ENCODE assay signal across 29 cellular contexts in the genomic region with DNA sequence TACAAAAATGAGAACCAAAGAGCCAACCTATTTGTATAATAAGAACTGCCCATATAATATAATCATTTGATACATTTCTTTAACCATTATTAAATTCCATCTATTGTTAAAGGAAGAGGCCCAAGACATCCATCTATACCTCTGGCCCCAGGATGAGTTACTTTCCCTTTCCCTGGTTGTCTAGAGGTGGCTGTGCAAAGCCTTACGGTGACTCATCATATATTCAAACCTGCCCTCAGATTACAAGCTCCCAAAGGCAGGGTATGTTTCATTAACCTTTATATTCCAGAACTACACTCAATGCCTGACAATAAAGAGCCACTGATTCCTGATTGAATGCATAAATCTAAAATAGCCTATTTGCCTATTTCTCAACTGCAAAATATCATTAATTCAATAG.
DNase-seq lines count a peak whose midpoint lies in the region; ATAC-seq and TF ChIP-seq lines count a peak whose summit lies in the region.
"Had no signal": no experiment of that assay in that cellular context is flagged by ENCODE, and none has a peak within 500 bp of the region (broad histone marks: within the 10 kb centered on the region; RNA-seq: fewer than 3 reads in every experiment).

No MANE protein-coding gene starts in this region.

- intact Hi-C loops in activated CD8-positive, alpha-beta T cell treated with anti-CD3 and anti-CD28 coated beads for 36 hours (cut with micrococcal nuclease): no loop called here

- no peak for ATAC-seq in HG02678 (IDR thresholded peaks at IDR 0.05; ENCODE audit: unreplicated experiment)
- no peak for ATAC-seq in activated CD8-positive, alpha-beta T cell treated with anti-CD3 and anti-CD28 coated beads for 36 hours
- ATAC-seq in GM21619 (IDR thresholded peaks at IDR 0.05; ENCODE audit: unreplicated experiment): no peak
- ATAC-seq: pancreas had no signal

- CTCF ChIA-PET in activated CD8-positive, alpha-beta T cell treated with anti-CD3 and anti-CD28 coated beads for 36 hours (lab: Charles Lee): no interaction called here

- no peaks in the 10 kb centered on the region for H3K4me1 Mint-ChIP-seq in activated CD8-positive, alpha-beta T cell treated with anti-CD3 and anti-CD28 coated beads for 36 hours (ENCODE audit: low read depth)
- H3K4me1 Mint-ChIP-seq in glutamatergic neuron (ENCODE audit: low read depth, unreplicated experiment): no peaks in the 10 kb centered on the region
- H3K4me1 Mint-ChIP-seq: activated naive CD4-positive, alpha-beta T cell treated with anti-CD3 and anti-CD28 coated beads, Interleukin-2, amount 10 ng/mL, durations not matched to agents 7 days and 5 days; endodermal cell; neural crest cell had no signal

- no peak for TF ChIP-seq CTCF in fibroblast of the aortic adventitia (IDR thresholded peaks at IDR 0.05; ENCODE audit: insufficient read depth, low read length)
- TF ChIP-seq CTCF in activated CD8-positive, alpha-beta T cell treated with anti-CD3 and anti-CD28 coated beads for 36 hours (IDR thresholded peaks at IDR 0.05): no peak
- no peak for TF ChIP-seq CTCF in glutamatergic neuron (IDR thresholded peaks at IDR 0.05; ENCODE audit: partially characterized antibody, unreplicated experiment)

- no peak overlapping the region for H3K27ac Mint-ChIP-seq in activated CD8-positive, alpha-beta T cell treated with anti-CD3 and anti-CD28 coated beads for 36 hours
- no peak overlapping the region for H3K27ac Mint-ChIP-seq in glutamatergic neuron (ENCODE audit: unreplicated experiment)
- H3K27ac Mint-ChIP-seq: activated naive CD4-positive, alpha-beta T cell treated with anti-CD3 and anti-CD28 coated beads, Interleukin-2, amount 10 ng/mL, durations not matched to agents 7 days and 5 days; dendritic cell treated with granulocyte-macrophage colony-stimulating factor and Interleukin-4, amounts not matched to agents 40 ng/mL and 50 ng/mL, for 4 days; endodermal cell; HFFc6 had no signal

- POLR2A ChIA-PET in activated CD8-positive, alpha-beta T cell treated with anti-CD3 and anti-CD28 coated beads for 36 hours (lab: Charles Lee): no interaction called here

- no peaks in the 10 kb centered on the region for H3K36me3 Mint-ChIP-seq in activated CD8-positive, alpha-beta T cell treated with anti-CD3 and anti-CD28 coated beads for 36 hours (ENCODE audit: low read depth)
- H3K36me3 Mint-ChIP-seq in glutamatergic neuron (ENCODE audit: unreplicated experiment): no peaks in the 10 kb centered on the region
- H3K36me3 Mint-ChIP-seq: activated naive CD4-positive, alpha-beta T cell treated with anti-CD3 and anti-CD28 coated beads, Interleukin-2, amount 10 ng/mL, durations not matched to agents 7 days and 5 days had no signal

- DNase-seq in DMS53 (lab: John Stamatoyannopoulos, UW): peak; percentile 41
- DNase-seq in HT1080 (ENCODE audit: low read depth): peak; percentile 77
- DNase-seq in amniotic epithelial cell (ENCODE audit: low read depth): peak; percentile 43
- peak; percentile 10 for DNase-seq in fibroblast of the aortic adventitia (ENCODE audit: low read depth)
- no peak for DNase-seq in activated CD8-positive, alpha-beta T cell treated with anti-CD3 and anti-CD28 coated beads for 36 hours
- DNase-seq in glutamatergic neuron: no peak
- DNase-seq: ACHN; activated CD4-positive, alpha-beta T cell treated with anti-CD3 and anti-CD28 coated beads, Interleukin-2, amount 50 U/mL, for 4 hours; activated naive CD4-positive, alpha-beta T cell treated with anti-CD3 and anti-CD28 coated beads, Interleukin-2, amount 10 ng/mL, durations not matched to agents 7 days and 5 days; amygdala; BE2C; caudate nucleus; DMS79 treated with DMSO at 0.1 percent for 48 hours; endodermal cell; HFFc6; kidney glomerular epithelial cell; NCI-H1092 treated with DMSO at 0.1 percent for 48 hours; NCI-H187; NCI-H69; pancreas; RPMI8226; spleen had no signal

- peaks cover 4% of the 10 kb centered on the region for H3K27me3 Mint-ChIP-seq in activated CD8-positive, alpha-beta T cell treated with anti-CD3 and anti-CD28 coated beads for 36 hours
- H3K27me3 Mint-ChIP-seq in glutamatergic neuron (ENCODE audit: unreplicated experiment): no peaks in the 10 kb centered on the region
- H3K27me3 Mint-ChIP-seq: activated naive CD4-positive, alpha-beta T cell treated with anti-CD3 and anti-CD28 coated beads, Interleukin-2, amount 10 ng/mL, durations not matched to agents 7 days and 5 days had no signal

- H3K4me3 Mint-ChIP-seq in activated CD8-positive, alpha-beta T cell treated with anti-CD3 and anti-CD28 coated beads for 36 hours: no peak overlapping the region
- no peak overlapping the region for H3K4me3 Mint-ChIP-seq in glutamatergic neuron (ENCODE audit: unreplicated experiment)
- H3K4me3 Mint-ChIP-seq: activated naive CD4-positive, alpha-beta T cell treated with anti-CD3 and anti-CD28 coated beads, Interleukin-2, amount 10 ng/mL, durations not matched to agents 7 days and 5 days; dendritic cell treated with granulocyte-macrophage colony-stimulating factor and Interleukin-4, amounts not matched to agents 40 ng/mL and 50 ng/mL, for 4 days; endodermal cell; HFFc6; neural crest cell had no signal

- H3K9me3 Mint-ChIP-seq in activated CD8-positive, alpha-beta T cell treated with anti-CD3 and anti-CD28 coated beads for 36 hours: no peaks in the 10 kb centered on the region
- peaks cover 3% of the 10 kb centered on the region for H3K9me3 Mint-ChIP-seq in glutamatergic neuron (ENCODE audit: unreplicated experiment)
- H3K9me3 Mint-ChIP-seq: neural crest cell had no signal

- no peak overlapping the region for H3K4me3 ChIP-seq in fibroblast of the aortic adventitia (ENCODE audit: low read depth, low read length)
- H3K4me3 ChIP-seq: pancreas, right atrium auricular region, SK-N-MC, spleen, tibial nerve had no signal

Comparison
In these comparisons a context has a peak if more than half of its experiments do, and no peak if none do; other contexts are left out.
1. DNase-seq: peak in DMS53 (single experiment), HT1080 (single experiment), amniotic epithelial cell (single experiment) and fibroblast of the aortic adventitia (single experiment); none in activated CD8-positive, alpha-beta T cell treated with anti-CD3 and anti-CD28 coated beads for 36 hours (single experiment) and glutamatergic neuron (single experiment).